In the genomic region with DNA sequence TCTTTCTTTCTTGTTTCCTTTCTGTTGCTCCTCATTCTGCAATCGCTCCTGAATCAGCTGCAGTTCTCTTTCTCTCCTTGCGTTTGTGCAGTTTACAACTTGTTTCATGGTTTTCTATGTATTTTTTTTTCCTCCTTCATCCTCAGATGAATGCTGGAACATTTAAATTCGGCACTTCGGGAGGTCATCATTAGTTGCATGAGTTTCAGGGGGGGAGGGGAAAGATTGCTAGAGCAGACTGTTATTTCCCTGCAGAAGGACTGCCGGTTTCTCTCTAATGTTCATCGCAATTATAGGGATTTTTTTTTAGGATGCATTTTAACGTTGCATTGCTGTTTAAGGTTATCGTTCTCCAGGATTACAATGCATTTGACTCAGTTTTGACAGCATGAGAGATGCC, we compare ENCODE assay signal across 8 cellular contexts. TPM values are rescaled to one million over a fixed set of nuclear protein-coding genes. Genes with fewer than 3 reads are reported as not detected.
DNase-seq lines count a peak whose midpoint lies in the region; ATAC-seq, FAIRE-seq and TF ChIP-seq lines count a peak whose summit lies in the region.

No MANE protein-coding gene starts in this region.

- no peak for ATAC-seq in body of pancreas
- ATAC-seq in stimulated activated naive CD8-positive, alpha-beta T cell treated with anti-CD3 and anti-CD28 coated beads, Interleukin-15, amount 100 ng/mL, for 72 hours = no peak
- no peak for ATAC-seq in HG03354 (IDR thresholded peaks at IDR 0.05; ENCODE audit: poor library complexity, severe bottlenecking, unreplicated experiment)

- H3K4me3 Mint-ChIP-seq in stimulated activated naive CD8-positive, alpha-beta T cell treated with anti-CD3 and anti-CD28 coated beads, Interleukin-15, amount 100 ng/mL, for 72 hours = no peak overlapping the region

- POLR2A ChIA-PET in HEK293 (lab: Yijun Ruan, JAX) = no interaction called here

- H3K36me3 ChIP-seq in HEK293 (ENCODE audit: control insufficient read depth in 2 of 2, insufficient read depth in 1 of 2, low read length in 2 of 2) (no peaks in the 10 kb centered on the region), body of pancreas (replicated peaks in 1 of 2; ENCODE audit: insufficient read depth in 1 of 2, low read depth in 2 of 2) (no peaks in the 10 kb centered on the region), small intestine (ENCODE audit: control insufficient read depth in 2 of 2, insufficient read depth in 2 of 2, low read length in 2 of 2) (no peaks in the 10 kb centered on the region)

- DNase-seq in body of pancreas (no peak), small intestine (no peak), posterior cingulate gyrus (no peak), GOT3 (lab: John Stamatoyannopoulos, UW) (no peak)
- DNase-seq in stimulated activated naive CD8-positive, alpha-beta T cell treated with anti-CD3 and anti-CD28 coated beads, Interleukin-15, amount 100 ng/mL, for 72 hours = no peak

- H3K4me3 ChIP-seq in HEK293 (ENCODE audit: low read depth, low read length) (peak overlapping the region; percentile 43; the same call in 1 of the 2 replicates), body of pancreas (peak overlapping the region; percentile 37 to 57), iPS-18c (ENCODE audit: insufficient read depth, low read depth, low read length) (peak overlapping the region; percentile 69), small intestine (ENCODE audit: low read depth in 1 of 2, low read length in 2 of 2) (peak overlapping the region; percentile 20 to 52)

- H3K4me1 Mint-ChIP-seq in stimulated activated naive CD8-positive, alpha-beta T cell treated with anti-CD3 and anti-CD28 coated beads, Interleukin-15, amount 100 ng/mL, for 72 hours = peaks cover 6% of the 10 kb centered on the region

- TF ChIP-seq CTCF in HEK293 (tag by site-specific recombination; IDR thresholded peaks at IDR 0.05) (no peak), body of pancreas (IDR thresholded peaks at IDR 0.05) (no peak)

- intact Hi-C loops in body of pancreas (cut with DNase I) = loop anchor here (10.0 kb wide), 1 partner anchor 55 kb away; no protein-coding TSS in a partner anchor
- intact Hi-C loops in posterior cingulate gyrus (cut with DNase I) = no loop called here

- no peaks in the 10 kb centered on the region for H3K27me3 ChIP-seq in body of pancreas
- no peaks in the 10 kb centered on the region for H3K27me3 ChIP-seq in small intestine (ENCODE audit: control insufficient read depth in 2 of 2, insufficient read depth in 2 of 2, low read length in 2 of 2)

- H3K27me3 Mint-ChIP-seq in stimulated activated naive CD8-positive, alpha-beta T cell treated with anti-CD3 and anti-CD28 coated beads, Interleukin-15, amount 100 ng/mL, for 72 hours = peaks cover 35% of the 10 kb centered on the region

- CTCF ChIA-PET in HEK293 (lab: Yijun Ruan, JAX) = no interaction called here

- FAIRE-seq in small intestine (lab: Jason Lieb, UNC) = no peak

- no peak overlapping the region for H3K27ac Mint-ChIP-seq in stimulated activated naive CD8-positive, alpha-beta T cell treated with anti-CD3 and anti-CD28 coated beads, Interleukin-15, amount 100 ng/mL, for 72 hours

- H3K9me3 Mint-ChIP-seq in stimulated activated naive CD8-positive, alpha-beta T cell treated with anti-CD3 and anti-CD28 coated beads, Interleukin-15, amount 100 ng/mL, for 72 hours = peaks cover 0 to 5% of the 10 kb centered on the region in 2 donors

- no peak overlapping the region for H3K27ac ChIP-seq in HEK293 (ENCODE audit: extremely low read depth, low read depth, low read length)
- H3K27ac ChIP-seq in body of pancreas = peak overlapping the region in 3 of 4 donors; percentile 38 to 59 (median 45)
- no peak overlapping the region for H3K27ac ChIP-seq in small intestine (ENCODE audit: low read depth in 1 of 2, low read length in 1 of 2)

- TF ChIP-seq POLR2A in body of pancreas (IDR thresholded peaks at IDR 0.05) = no peak

- H3K4me1 ChIP-seq in HEK293 (ENCODE audit: control insufficient read depth, insufficient read depth, low read length) (no peaks in the 10 kb centered on the region), body of pancreas (peaks cover 42% of the 10 kb centered on the region), small intestine (ENCODE audit: control insufficient read depth in 2 of 2, insufficient read depth in 1 of 2, low read depth in 1 of 2, low read length in 1 of 2) (no peaks in the 10 kb centered on the region)

- 0 to 1% methylated on average over 8 of the region's 8 CpGs for WGBS in body of pancreas, 2 donors
- 1 to 2% (median 1%) methylated on average over 8 of the region's 8 CpGs for WGBS in small intestine, 3 donors

- H3K9me3 ChIP-seq in HEK293 (ENCODE audit: control insufficient read depth, insufficient read depth, low read depth, low read length) (no peaks in the 10 kb centered on the region), body of pancreas (no peaks in the 10 kb centered on the region), iPS-18c (ENCODE audit: control insufficient read depth, insufficient read depth, low read length) (no peaks in the 10 kb centered on the region), small intestine (ENCODE audit: control insufficient read depth, low read depth) (no peaks in the 10 kb centered on the region)

TF ChIP-seq in HEK293, 187 proteins besides CTCF, POLR2A, EP300 and RAD21:
- TF ChIP-seq ZNF266 (tag by site-specific recombination; IDR thresholded peaks at IDR 0.05; ENCODE audit: low read depth) = no peak

RNA-seq across cellular contexts. Expression of a gene that starts 0.7 kb away (rescaled TPM):
- 1 to 10 TPM in 1 of 2 donors, under 1 TPM in 1; 0.78 to 1.6 TPM for total RNA-seq in body of pancreas
- under 1 TPM; under 0.01 to 0.63 (median 0.27) TPM for polyA plus RNA-seq in small intestine

Comparison
In these comparisons a context has a peak if more than half of its experiments do, and no peak if none do; other contexts are left out.
1. H3K27ac ChIP-seq: peak in body of pancreas (3 of 4); none in HEK293 (single experiment) and small intestine (0 of 2).
2. Peak in every context shown above with its lines, with median percentiles within 50 percentile points of each other: H3K4me3 ChIP-seq.